Comparison of ENCODE assay signal across 20 cellular contexts in the genomic region with DNA sequence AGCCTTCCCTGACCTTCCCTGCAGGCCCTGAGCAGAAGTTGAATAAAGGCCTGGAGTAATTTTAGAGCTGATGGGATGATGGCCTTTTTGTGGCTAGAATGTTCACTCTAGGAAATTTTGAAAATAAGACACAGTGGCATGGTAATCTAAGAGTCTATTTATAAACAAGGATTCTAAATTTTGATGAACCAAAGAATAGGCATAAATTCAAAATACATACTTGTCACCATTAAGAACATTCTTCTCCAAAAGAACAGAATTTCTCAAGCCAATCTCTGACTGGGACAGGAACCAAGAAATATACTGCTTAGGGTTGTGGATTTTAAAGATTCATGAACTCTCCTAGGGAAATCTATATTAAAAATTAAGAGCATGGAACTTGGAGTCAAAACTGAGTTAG.
A peak's percentile ranks its signal among the peaks of the same experiment; 100 is the strongest.
DNase-seq lines count a peak whose midpoint lies in the region; ATAC-seq, FAIRE-seq and TF ChIP-seq lines count a peak whose summit lies in the region.
"Had no signal": no experiment of that assay in that cellular context is flagged by ENCODE, and none has a peak within 500 bp of the region (broad histone marks: within the 10 kb centered on the region; RNA-seq: fewer than 3 reads in every experiment).

No MANE protein-coding gene starts in this region.

- ATAC-seq in HG03196 (IDR thresholded peaks at IDR 0.05; ENCODE audit: unreplicated experiment), result no peak
- ATAC-seq: CD8-positive, alpha-beta T cell; GM12878; HCT116 had no signal

- peak overlapping the region in 2 of 3 experiments; percentile 49 to 73 for H3K27ac Mint-ChIP-seq in nephron
- H3K27ac Mint-ChIP-seq: CD8-positive, alpha-beta T cell had no signal

- H3K4me1 Mint-ChIP-seq in nephron, result peaks cover 8% of the 10 kb centered on the region

- H3K9me3 Mint-ChIP-seq in nephron, result no peaks in the 10 kb centered on the region
- H3K9me3 Mint-ChIP-seq: CD8-positive, alpha-beta T cell had no signal

- H3K27me3 Mint-ChIP-seq in nephron (ENCODE audit: low read depth), result no peaks in the 10 kb centered on the region

- no peaks in the 10 kb centered on the region for H3K27me3 ChIP-seq in small intestine (ENCODE audit: control insufficient read depth in 2 of 2, insufficient read depth in 2 of 2, low read length in 2 of 2)
- H3K27me3 ChIP-seq: BLaER1 treated with 17β-estradiol and CSF1 and Interleukin-3, amounts not matched to agents 10 nM and 100 nM had no signal

- H3K4me1 ChIP-seq in HEK293 (ENCODE audit: control insufficient read depth, insufficient read depth, low read length) (no peaks in the 10 kb centered on the region), small intestine (ENCODE audit: control insufficient read depth in 2 of 2, insufficient read depth in 1 of 2, low read depth in 1 of 2, low read length in 1 of 2) (no peaks in the 10 kb centered on the region)

- no peak for TF ChIP-seq POLR2A in erythroblast (IDR thresholded peaks at IDR 0.05; ENCODE audit: low read length)

- no peak overlapping the region for H3K4me3 Mint-ChIP-seq in nephron

- peak; percentile 26 for DNase-seq in brain pericyte (ENCODE audit: low read depth, low spot score)
- DNase-seq in SW 1271 (lab: John Stamatoyannopoulos, UW), result no peak
- no peak for DNase-seq in erythroblast (lab: John Stamatoyannopoulos, UW)
- DNase-seq in small intestine, result no peak
- DNase-seq: 8988T; CD8-positive, alpha-beta T cell; COR-L47; DMS 273 treated with DMSO at 0.1 percent for 48 hours; DMS53; DND-41; EL; GOT3; H7 had no signal

- H3K27ac ChIP-seq in HEK293 (ENCODE audit: extremely low read depth, low read depth, low read length), result no peak overlapping the region
- no peak overlapping the region for H3K27ac ChIP-seq in small intestine (ENCODE audit: low read depth in 1 of 2, low read length in 1 of 2)
- H3K27ac ChIP-seq: BLaER1 treated with 17β-estradiol and CSF1 and Interleukin-3, amounts not matched to agents 10 nM and 100 nM; HL-60 had no signal

- CTCF ChIA-PET in HEK293 (lab: Yijun Ruan, JAX), result no interaction called here

- H3K4me3 ChIP-seq in HEK293 (ENCODE audit: low read depth, low read length) (no peak overlapping the region), small intestine (ENCODE audit: low read depth in 1 of 2, low read length in 2 of 2) (no peak overlapping the region)
- H3K4me3 ChIP-seq: BLaER1 treated with 17β-estradiol and CSF1 and Interleukin-3, amounts not matched to agents 10 nM and 100 nM; GM12878 had no signal

- FAIRE-seq in small intestine (lab: Jason Lieb, UNC), result no peak
- FAIRE-seq: GM12878 had no signal

- H3K9me3 ChIP-seq in HEK293 (ENCODE audit: control insufficient read depth, insufficient read depth, low read depth, low read length) (no peaks in the 10 kb centered on the region), small intestine (ENCODE audit: control insufficient read depth, low read depth) (no peaks in the 10 kb centered on the region)

- H3K36me3 ChIP-seq in HEK293 (ENCODE audit: control insufficient read depth in 2 of 2, insufficient read depth in 1 of 2, low read length in 2 of 2) (no peaks in the 10 kb centered on the region), small intestine (ENCODE audit: control insufficient read depth in 2 of 2, insufficient read depth in 2 of 2, low read length in 2 of 2) (no peaks in the 10 kb centered on the region)
- H3K36me3 ChIP-seq: BLaER1 treated with 17β-estradiol and CSF1 and Interleukin-3, amounts not matched to agents 10 nM and 100 nM had no signal

- no peaks in the 10 kb centered on the region for H3K36me3 Mint-ChIP-seq in nephron (ENCODE audit: low read depth)
- H3K36me3 Mint-ChIP-seq: CD8-positive, alpha-beta T cell had no signal

- TF ChIP-seq CTCF in HEK293 (tag by site-specific recombination; IDR thresholded peaks at IDR 0.05), result no peak
- TF ChIP-seq CTCF in nephron (IDR thresholded peaks at IDR 0.05; ENCODE audit: unreplicated experiment in 3 of 3), result no peak

- POLR2A ChIA-PET in HEK293 (lab: Yijun Ruan, JAX), result no interaction called here

TF ChIP-seq in HEK293, 187 proteins besides CTCF, POLR2A, EP300 and RAD21:
- TF ChIP-seq ZNF600 (tag by site-specific recombination; IDR thresholded peaks at IDR 0.05) (no peak), ZNF433 (tag by site-specific recombination; IDR thresholded peaks at IDR 0.05; ENCODE audit: low read depth) (no peak), FEZF1 (tag by site-specific recombination; IDR thresholded peaks at IDR 0.05) (0 out of 2 replicates have a peak, but pooled peaks have one; percentile 16), ZNF560 (tag by site-specific recombination; IDR thresholded peaks at IDR 0.05; ENCODE audit: borderline replicate concordance) (no peak)
TF ChIP-seq in HEK293: peak in this region for 1.
